22 cellular contexts compared by ENCODE assay signal in genomic region chr6:32962427-32962826, GRCh38. TPM values are rescaled to one million over a fixed set of nuclear protein-coding genes. Genes with fewer than 3 reads are reported as not detected.
DNase-seq lines count a peak whose midpoint lies in the region; ATAC-seq and TF ChIP-seq lines count a peak whose summit lies in the region.
"Had no signal": no experiment of that assay in that cellular context is flagged by ENCODE, and none has a peak within 500 bp of the region (broad histone marks: within the 10 kb centered on the region; RNA-seq: fewer than 3 reads in every experiment).

No MANE protein-coding gene starts in this region.

- peaks cover 3% of the 10 kb centered on the region for H3K36me3 Mint-ChIP-seq in CD4-positive, alpha-beta T cell (ENCODE audit: low read depth)

- H2AK9ac ChIP-seq in IMR-90 (replicated peaks; ENCODE audit: low read depth, low read length, poor library complexity) = no peak overlapping the region

- no peaks in the 10 kb centered on the region for H3K36me3 ChIP-seq in IMR-90 (ENCODE audit: control insufficient read depth, insufficient read depth, low read length)
- H3K36me3 ChIP-seq in ascending aorta = no peaks in the 10 kb centered on the region
- H3K36me3 ChIP-seq: HAP-1 had no signal

- H3K14ac ChIP-seq in IMR-90 (replicated peaks; ENCODE audit: low read depth, low read length) = no peak overlapping the region

- H3K27me3 Mint-ChIP-seq in CD4-positive, alpha-beta T cell = no peaks in the 10 kb centered on the region

- H2AFZ ChIP-seq in IMR-90 (replicated peaks; ENCODE audit: low read length, poor library complexity) = no peak overlapping the region
- H2AFZ ChIP-seq: GM23248 had no signal

- H2BK5ac ChIP-seq in IMR-90 (ENCODE audit: low read depth, low read length, poor library complexity, severe bottlenecking) = no peak overlapping the region

- dilution Hi-C loops in IMR-90 (cut with HindIII; ENCODE audit: low sequenced_read_pairs, unreplicated experiment) = no loop called here

- no peaks in the 10 kb centered on the region; the same call in 1 of the 2 replicates for H3K9me1 ChIP-seq in IMR-90 (ENCODE audit: insufficient read depth, low read length)

- H3K4me1 ChIP-seq in IMR-90 (ENCODE audit: control insufficient read depth, insufficient read depth, low read length) (peaks cover 2% of the 10 kb centered on the region; the same call in 1 of the 2 replicates), ascending aorta (peaks cover 0 to 12% of the 10 kb centered on the region in 2 donors)

- no peak for TF ChIP-seq POLR2A in IMR-90 (IDR thresholded peaks at IDR 0.05; ENCODE audit: low read depth, low read length)

- H2BK15ac ChIP-seq in IMR-90 (ENCODE audit: low read depth, low read length) = no peak overlapping the region

- H3K23ac ChIP-seq in IMR-90 (ENCODE audit: low read depth, low read length) = no peak overlapping the region

- intact Hi-C loops in CD4-positive, alpha-beta T cell (cut with DNase I, micrococcal nuclease) = no loop called here
- intact Hi-C loops in IMR-90 (cut with micrococcal nuclease) (no loop called here), ascending aorta (cut with DNase I) (no loop called here)

- no peaks in the 10 kb centered on the region for H3K9me3 Mint-ChIP-seq in CD4-positive, alpha-beta T cell
- H3K9me3 Mint-ChIP-seq: T-helper 1 cell treated with Interleukin-12 subunit alpha and Interleukin-12 subunit beta and Interleukin-4 antibody, amounts not matched to agents 30 μg/mL and 1 μg/mL, for 36 hours had no signal

- H3K4me3 ChIP-seq in IMR-90 (ENCODE audit: insufficient read depth, low read depth, low read length) = no peak overlapping the region
- no peak overlapping the region for H3K4me3 ChIP-seq in ascending aorta
- H3K4me3 ChIP-seq: A549, GM12878, GM23248, HAP-1 had no signal

- CTCF ChIA-PET in CD4-positive, alpha-beta T cell (lab: Charles Lee) = interaction anchor here (1.3 to 3.6 kb wide), 6 partner anchors 9 to 124 kb away, joined by 4 to 29 read pairs (median 8); partner anchors contain the start of genes HLA-DMA, TAP1 and TAP2
- CTCF ChIA-PET in IMR-90 (lab: Yijun Ruan, JAX) = interaction anchor here (0.8 to 1.8 kb wide), 3 partner anchors 9 to 22 kb away, joined by 4 to 10 read pairs (median 6); partner anchors contain the start of gene HLA-DMA

- H4K20me1 ChIP-seq in IMR-90 (ENCODE audit: insufficient read depth, low read length) = no peaks in the 10 kb centered on the region

- no peak overlapping the region for H2BK120ac ChIP-seq in IMR-90 (ENCODE audit: low read depth, low read length)

- H3K27ac Mint-ChIP-seq in CD4-positive, alpha-beta T cell = peak overlapping the region; percentile 64
- H3K27ac Mint-ChIP-seq: T-helper 1 cell treated with Interleukin-12 subunit alpha and Interleukin-12 subunit beta and Interleukin-4 antibody, amounts not matched to agents 30 μg/mL and 1 μg/mL, for 36 hours had no signal

- no peak overlapping the region for H3K18ac ChIP-seq in IMR-90 (ENCODE audit: low read depth, low read length)

- BruUV-seq in IMR-90 (replicated peaks; lab: Mats Ljungman, UMichigan) = no TSS peak

- no peak for TF ChIP-seq RAD21 in IMR-90 (IDR thresholded peaks at IDR 0.05; ENCODE audit: low read length)

- no peak overlapping the region for H3K56ac ChIP-seq in IMR-90 (ENCODE audit: extremely low read depth, insufficient read depth, low read length)

- no peak overlapping the region for H2BK20ac ChIP-seq in IMR-90 (ENCODE audit: low read depth, low read length)

- H3K4me2 ChIP-seq in IMR-90 (ENCODE audit: low read depth, low read length) = no peak overlapping the region; the same call in 1 of the 2 replicates
- H3K4me2 ChIP-seq: A549 had no signal

- TF ChIP-seq CTCF in CD4-positive, alpha-beta T cell (IDR thresholded peaks at IDR 0.05) = no peak
- TF ChIP-seq CTCF in IMR-90 (conservative IDR thresholded peaks at IDR 0.05; ENCODE audit: low read depth, low read length) (no peak), ascending aorta (IDR thresholded peaks at IDR 0.05) (no peak)

- peaks cover 58% of the 10 kb centered on the region for H3K4me1 Mint-ChIP-seq in CD4-positive, alpha-beta T cell (ENCODE audit: low read depth)

- no peak overlapping the region for H3K27ac ChIP-seq in CD4-positive, alpha-beta T cell (ENCODE audit: low read depth, low read length)
- no peak overlapping the region for H3K27ac ChIP-seq in IMR-90 (ENCODE audit: insufficient read depth, low read length)
- H3K27ac ChIP-seq in ascending aorta = no peak overlapping the region
- H3K27ac ChIP-seq: A549, GM23248 had no signal

- H4K5ac ChIP-seq in IMR-90 (ENCODE audit: low read depth, low read length) = no peak overlapping the region

- DNase-seq in CD4-positive, alpha-beta T cell = no peak
- DNase-seq in IMR-90 (peak; percentile 28), RPMI7951 (ENCODE audit: low read depth) (peak; percentile 47), fibroblast of gingiva (ENCODE audit: low read depth) (peak; percentile 23), DMS53 (lab: John Stamatoyannopoulos, UW) (no peak), ascending aorta (ENCODE audit: low spot score in 2 of 2) (no peak), HuH-7.5 (ENCODE audit: low spot score) (no peak)
- DNase-seq in activated naive CD4-positive, alpha-beta T cell (lab: John Stamatoyannopoulos, UW) = no peak
- DNase-seq: GF-D8, GM23248, NCI-H1048, NCI-H1436, NCI-H2029, NCI-H345, NCI-H524 treated with DMSO at 0.1 percent for 48 hours, Right ventricle myocardium superior had no signal

- no peak overlapping the region for H3K9ac ChIP-seq in IMR-90 (ENCODE audit: low read depth, low read length)
- H3K9ac ChIP-seq: GM23248 had no signal

- H3K27me3 ChIP-seq in CD4-positive, alpha-beta T cell (ENCODE audit: control insufficient read depth, insufficient read depth, low read length) = no peaks in the 10 kb centered on the region
- H3K27me3 ChIP-seq in IMR-90 (ENCODE audit: control insufficient read depth, insufficient read depth, low read length) (no peaks in the 10 kb centered on the region), ascending aorta (no peaks in the 10 kb centered on the region)

- H4K91ac ChIP-seq in IMR-90 (ENCODE audit: insufficient read depth, low read depth, low read length) = no peak overlapping the region

- H4K8ac ChIP-seq in IMR-90 (ENCODE audit: low read depth in 2 of 2, low read length in 2 of 2) = no peak overlapping the region

- H3K4me3 Mint-ChIP-seq in CD4-positive, alpha-beta T cell = no peak overlapping the region
- H3K4me3 Mint-ChIP-seq: T-helper 1 cell treated with Interleukin-12 subunit alpha and Interleukin-12 subunit beta and Interleukin-4 antibody, amounts not matched to agents 30 μg/mL and 1 μg/mL, for 36 hours had no signal

- H2AK5ac ChIP-seq in IMR-90 (ENCODE audit: low read depth, low read length) = no peak overlapping the region

- no peak for ATAC-seq in CD4-positive, alpha-beta T cell (ENCODE audit: poor library complexity)
- ATAC-seq in IMR-90 (ENCODE audit: low read depth) = no peak
- ATAC-seq: A549, GM12878 had no signal

- no peak overlapping the region for H3K4ac ChIP-seq in IMR-90 (ENCODE audit: low read depth, low read length)

- no peaks in the 10 kb centered on the region for H3K9me3 ChIP-seq in CD4-positive, alpha-beta T cell (ENCODE audit: control insufficient read depth, low read length)
- H3K9me3 ChIP-seq in IMR-90 (ENCODE audit: control insufficient read depth, insufficient read depth, low read length) (no peaks in the 10 kb centered on the region), ascending aorta (no peaks in the 10 kb centered on the region)
- H3K9me3 ChIP-seq: A549, HAP-1 had no signal

- H3K79me1 ChIP-seq in IMR-90 (ENCODE audit: low read depth in 1 of 2, low read length in 2 of 2) = peaks cover 11 to 30% of the 10 kb centered on the region in 2 experiments

- POLR2A ChIA-PET in CD4-positive, alpha-beta T cell (lab: Charles Lee) = interaction anchor here (1.7 to 4.6 kb wide), 2 partner anchors 9 to 10 kb away, joined by 5 to 57 read pairs; partner anchors contain the start of gene HLA-DMA
- POLR2A ChIA-PET in IMR-90 (lab: Charles Lee; ENCODE audit: unreplicated experiment) = interaction anchor here (1.7 kb wide), 1 partner anchor 10 kb away, joined by 11 read pairs; no protein-coding TSS in a partner anchor

- in situ Hi-C loops in IMR-90 (cut with MboI; ENCODE audit: low sequenced_read_pairs) = loop anchor here (25.0 kb wide), 1 partner anchor 775 kb away; the partner anchor contains the start of genes AGER, AGPAT1, GPSM3 and PBX2

TF ChIP-seq in IMR-90, 13 proteins besides CTCF, POLR2A, EP300 and RAD21 (continues in another document):
- TF ChIP-seq NFE2L2 (IDR thresholded peaks at IDR 0.05; ENCODE audit: low read depth, low read length) = peak; percentile 25; the same call in 1 of the 2 replicates

RNA-seq across cellular contexts. Expression of gene BRD2, which starts 6.0 kb away (rescaled TPM):
- total RNA-seq in CD4-positive, alpha-beta T cell = 100 to 1,000 TPM; 340 to 378 TPM
- 75.8 and 99.5 TPM in 2 replicates for total RNA-seq in IMR-90 (2012; rRNA removed)
- polyA plus RNA-seq in IMR-90 (2012; rRNA removed) = 140 and 144 TPM in 2 replicates
- 50.6 and 64.6 TPM in 2 replicates for polyA plus RNA-seq in IMR-90 (2012; cell fraction: cytosol; rRNA removed)
- polyA plus RNA-seq in IMR-90 (2012; cell fraction: nucleus; rRNA removed; ENCODE audit: low replicate concordance) = 171 and 486 TPM in 2 replicates
- 77.5 and 82.1 TPM in 2 replicates for total RNA-seq in RPMI7951 (2014; rRNA removed; shearing (Covaris generic))
- 140 TPM for total RNA-seq in ascending aorta

RNA-seq across cellular contexts. Expression of gene HLA-DMA, which starts 9.5 kb away (rescaled TPM):
- 10 to 100 TPM; 14.4 to 16.5 TPM for total RNA-seq in CD4-positive, alpha-beta T cell
- total RNA-seq in IMR-90 (2012; rRNA removed) (1.7 and 2.3 TPM in 2 replicates), ascending aorta (28.0 TPM)
- 8.3 and 8.4 TPM in 2 replicates for polyA plus RNA-seq in IMR-90 (2012; rRNA removed)
- 9.0 and 11.0 TPM in 2 replicates for polyA plus RNA-seq in IMR-90 (2012; cell fraction: cytosol; rRNA removed)
- polyA plus RNA-seq in IMR-90 (2012; cell fraction: nucleus; rRNA removed; ENCODE audit: low replicate concordance) = 11.8 and 23.1 TPM in 2 replicates
- 10.1 and 10.9 TPM in 2 replicates for total RNA-seq in RPMI7951 (2014; rRNA removed; shearing (Covaris generic))

RNA-seq across cellular contexts. Expression of gene HLA-DMB, which starts 21.6 kb away (rescaled TPM):
- 1 to 10 TPM; 4.6 to 6.0 TPM for total RNA-seq in CD4-positive, alpha-beta T cell
- total RNA-seq in IMR-90 (2012; rRNA removed) = 0.18 and 0.28 TPM in 2 replicates
- polyA plus RNA-seq in IMR-90 (2012; rRNA removed) = 0.19 and 0.20 TPM in 2 replicates
- 0.10 and 0.18 TPM in 2 replicates for polyA plus RNA-seq in IMR-90 (2012; cell fraction: cytosol; rRNA removed)
- polyA plus RNA-seq in IMR-90 (2012; cell fraction: nucleus; rRNA removed; ENCODE audit: low replicate concordance) = 0.14 and 0.15 TPM in 2 replicates
- total RNA-seq in RPMI7951 (2014; rRNA removed; shearing (Covaris generic)) = 2.5 and 3.1 TPM in 2 replicates
- 26.8 TPM for total RNA-seq in ascending aorta
- total RNA-seq: GM23248, MCF 10A had no signal
- polyA plus RNA-seq: BJ, GM23248 had no signal

RNA-seq across cellular contexts. Expression of gene HLA-DOA, which starts 47.0 kb away (rescaled TPM):
- 1 to 10 TPM; 5.9 to 6.1 TPM for total RNA-seq in CD4-positive, alpha-beta T cell
- not detected in 2 replicates for total RNA-seq in IMR-90 (2012; rRNA removed)
- not detected in 2 replicates for polyA plus RNA-seq in IMR-90 (2012; rRNA removed)
- not detected in 2 replicates for polyA plus RNA-seq in IMR-90 (2012; cell fraction: cytosol; rRNA removed)
- polyA plus RNA-seq in IMR-90 (2012; cell fraction: nucleus; rRNA removed; ENCODE audit: low replicate concordance) = not detected in 2 replicates
- under 0.01 TPM in 1 of 2 replicates, not detected in the other for total RNA-seq in RPMI7951 (2014; rRNA removed; shearing (Covaris generic))
- 358 TPM for total RNA-seq in ascending aorta
- total RNA-seq: GM23248, MCF 10A had no signal
- polyA plus RNA-seq: BJ had no signal

Comparison
In these comparisons a context has a peak if more than half of its experiments do, and no peak if none do; other contexts are left out.
1. DNase-seq: peak in IMR-90 (single experiment), RPMI7951 (single experiment) and fibroblast of gingiva (single experiment); none in CD4-positive, alpha-beta T cell (0 of 10), DMS53 (single experiment), activated naive CD4-positive, alpha-beta T cell (0 of 4), ascending aorta (0 of 2) and HuH-7.5 (single experiment).